1 cellular context compared by ENCODE assay signal in the genomic region with DNA sequence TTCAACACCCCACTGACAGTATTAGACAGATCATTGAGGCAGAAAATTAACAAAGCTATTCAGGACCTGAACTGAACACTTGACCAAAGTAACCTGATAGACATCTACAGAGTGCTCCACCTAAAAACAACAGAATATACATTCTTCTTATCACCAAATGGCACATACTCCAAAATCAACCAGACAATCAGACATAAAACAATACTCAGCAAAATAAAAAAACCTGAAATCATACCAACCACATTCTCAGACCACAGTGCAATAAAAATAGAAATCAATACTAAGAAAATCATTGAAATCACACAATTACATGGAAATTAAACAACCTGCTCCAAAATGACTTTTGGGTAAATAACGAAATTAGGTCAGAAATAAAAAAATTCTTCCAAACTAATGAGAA.
TF ChIP-seq lines count a peak whose summit lies in the region.

No MANE protein-coding gene starts in this region.

TF ChIP-seq in K562, 482 proteins besides CTCF, POLR2A, EP300 and RAD21:
- TF ChIP-seq ZBTB1 (CRISPR knock-in tag; IDR thresholded peaks at IDR 0.05; ENCODE audit: borderline replicate concordance, low read depth) = no peak
- TF ChIP-seq C11orf30 (IDR thresholded peaks at IDR 0.05; ENCODE audit: low read depth) = peak; percentile 76; the same call in 1 of the 2 replicates
- TF ChIP-seq ZNF316 (IDR thresholded peaks at IDR 0.05) = peak; percentile 90
- TF ChIP-seq HNRNPLL (IDR thresholded peaks at IDR 0.05; ENCODE audit: low read depth, low read length, poor library complexity, severe bottlenecking) = no peak
- TF ChIP-seq MAFG (tag; conservative IDR thresholded peaks at IDR 0.05) = peak; percentile 42; the same call in 1 of the 2 replicates
